ENCODE assay signal across 16 cellular contexts in genomic region chr2:21836766-21837543, GRCh38.
DNase-seq lines count a peak whose midpoint lies in the region; ATAC-seq and TF ChIP-seq lines count a peak whose summit lies in the region.
"Had no signal": no experiment of that assay in that cellular context is flagged by ENCODE, and none has a peak within 500 bp of the region (broad histone marks: within the 10 kb centered on the region; RNA-seq: fewer than 3 reads in every experiment).

No MANE protein-coding gene starts in this region.

- POLR2A ChIA-PET in activated CD4-positive, alpha-beta T cell treated with anti-CD3 and anti-CD28 coated beads for 36 hours (lab: Charles Lee) = interaction anchor here (0.7 kb wide), 1 partner anchor 1211 kb away, joined by 4 read pairs; no protein-coding TSS in a partner anchor

- H3K27me3 ChIP-seq in MG63 = no peaks in the 10 kb centered on the region
- H3K27me3 ChIP-seq: adrenal gland had no signal

- H3K9me3 Mint-ChIP-seq in activated CD4-positive, alpha-beta T cell treated with anti-CD3 and anti-CD28 coated beads for 36 hours (ENCODE audit: low read depth) = peaks cover 9% of the 10 kb centered on the region

- in situ Hi-C loops in astrocyte of the spinal cord (cut with HindIII; ENCODE audit: low sequenced_read_pairs) = no loop called here

- intact Hi-C loops in Right ventricle myocardium inferior (cut with DNase I) = no loop called here
- intact Hi-C loops in activated CD4-positive, alpha-beta T cell treated with anti-CD3 and anti-CD28 coated beads for 36 hours (cut with DNase I, micrococcal nuclease) = no loop called here

- DNase-seq in AG08396 (ENCODE audit: low spot score) (peak; percentile 23), MG63 (peak; percentile 38), astrocyte of the spinal cord (ENCODE audit: low read depth, low spot score) (peak; percentile 35), kidney tubule cell (ENCODE audit: low spot score) (peak; percentile 39), Right ventricle myocardium inferior (ENCODE audit: missing footprints) (no peak), NCI-H345 treated with DMSO at 0.1 percent for 48 hours (lab: John Stamatoyannopoulos, UW; ENCODE audit: unreplicated experiment) (no peak)
- DNase-seq in activated CD4-positive, alpha-beta T cell treated with anti-CD3 and anti-CD28 coated beads for 36 hours = no peak
- DNase-seq in stimulated activated CD8-positive, alpha-beta memory T cell treated with anti-CD3 and anti-CD28 coated beads, Interleukin-4, amount 100 ng/mL, for 48 hours = no peak
- DNase-seq: activated CD4-positive, alpha-beta memory T cell treated with anti-CD3 and anti-CD28 coated beads for 36 hours; adrenal gland; NCI-H1105 treated with DMSO at 0.1 percent for 48 hours; stimulated activated naive CD8-positive, alpha-beta T cell treated with anti-CD3 and anti-CD28 coated beads, Interleukin-15, amount 100 ng/mL, for 72 hours had no signal

- H3K36me3 Mint-ChIP-seq in activated CD4-positive, alpha-beta T cell treated with anti-CD3 and anti-CD28 coated beads for 36 hours (ENCODE audit: low read depth) = no peaks in the 10 kb centered on the region
- H3K36me3 Mint-ChIP-seq: activated CD4-positive, alpha-beta memory T cell treated with anti-CD3 and anti-CD28 coated beads for 36 hours had no signal

- H3K9me3 ChIP-seq in MG63 = no peaks in the 10 kb centered on the region
- H3K9me3 ChIP-seq: adrenal gland, HAP-1 had no signal

- no peak for ATAC-seq in Right ventricle myocardium inferior
- ATAC-seq in activated CD4-positive, alpha-beta T cell treated with anti-CD3 and anti-CD28 coated beads for 36 hours = no peak
- ATAC-seq: HepG2; stimulated activated naive CD8-positive, alpha-beta T cell treated with anti-CD3 and anti-CD28 coated beads, Interleukin-15, amount 100 ng/mL, for 72 hours had no signal

- H3K4me3 Mint-ChIP-seq in activated CD4-positive, alpha-beta T cell treated with anti-CD3 and anti-CD28 coated beads for 36 hours = no peak overlapping the region
- H3K4me3 Mint-ChIP-seq: activated CD4-positive, alpha-beta memory T cell treated with anti-CD3 and anti-CD28 coated beads for 36 hours; activated T-helper 1 cell treated with anti-CD3 and anti-CD28 coated beads, Interleukin-12 subunit alpha, Interleukin-12 subunit beta, Interleukin-2, Interleukin-4 antibody, amounts not matched to agents 30 ng/mL and 10 ng/mL and 1 ng/mL, durations not matched to agents 14 hours and 24 hours and 36 hours; dendritic cell treated with granulocyte-macrophage colony-stimulating factor and Interleukin-4, amounts not matched to agents 40 ng/mL and 50 ng/mL, for 4 days; stimulated activated naive CD8-positive, alpha-beta T cell treated with anti-CD3 and anti-CD28 coated beads, Interleukin-15, amount 100 ng/mL, for 72 hours had no signal

- CTCF ChIA-PET in activated CD4-positive, alpha-beta T cell treated with anti-CD3 and anti-CD28 coated beads for 36 hours (lab: Charles Lee) = interaction anchor here (0.6 to 1.0 kb wide), 4 partner anchors 48 to 1415 kb away, joined by 3 to 4 read pairs (median 4); no protein-coding TSS in a partner anchor

- TF ChIP-seq CTCF in astrocyte of the spinal cord (IDR thresholded peaks at IDR 0.05; ENCODE audit: low read depth, low read length) = no peak

- no peak overlapping the region for H3K4me3 ChIP-seq in MG63
- no peak overlapping the region for H3K4me3 ChIP-seq in astrocyte of the spinal cord (ENCODE audit: low read depth, low read length)
- H3K4me3 ChIP-seq: adrenal gland, HAP-1 had no signal

- H3K27me3 Mint-ChIP-seq in activated CD4-positive, alpha-beta T cell treated with anti-CD3 and anti-CD28 coated beads for 36 hours = no peaks in the 10 kb centered on the region
- H3K27me3 Mint-ChIP-seq: activated CD4-positive, alpha-beta memory T cell treated with anti-CD3 and anti-CD28 coated beads for 36 hours; dendritic cell treated with granulocyte-macrophage colony-stimulating factor and Interleukin-4, amounts not matched to agents 40 ng/mL and 50 ng/mL, for 4 days; stimulated activated naive CD8-positive, alpha-beta T cell treated with anti-CD3 and anti-CD28 coated beads, Interleukin-15, amount 100 ng/mL, for 72 hours had no signal

- no peaks in the 10 kb centered on the region for H3K36me3 ChIP-seq in MG63
- H3K36me3 ChIP-seq: adrenal gland, HAP-1 had no signal

- no peaks in the 10 kb centered on the region for H3K4me1 Mint-ChIP-seq in activated CD4-positive, alpha-beta T cell treated with anti-CD3 and anti-CD28 coated beads for 36 hours
- H3K4me1 Mint-ChIP-seq: stimulated activated naive CD8-positive, alpha-beta T cell treated with anti-CD3 and anti-CD28 coated beads, Interleukin-15, amount 100 ng/mL, for 72 hours had no signal

- H3K27ac Mint-ChIP-seq in activated CD4-positive, alpha-beta T cell treated with anti-CD3 and anti-CD28 coated beads for 36 hours = no peak overlapping the region
- H3K27ac Mint-ChIP-seq: activated CD4-positive, alpha-beta memory T cell treated with anti-CD3 and anti-CD28 coated beads for 36 hours; activated T-helper 1 cell treated with anti-CD3 and anti-CD28 coated beads, Interleukin-12 subunit alpha, Interleukin-12 subunit beta, Interleukin-2, Interleukin-4 antibody, amounts not matched to agents 30 ng/mL and 10 ng/mL and 1 ng/mL, durations not matched to agents 14 hours and 24 hours and 36 hours; dendritic cell treated with granulocyte-macrophage colony-stimulating factor and Interleukin-4, amounts not matched to agents 40 ng/mL and 50 ng/mL, for 4 days; stimulated activated naive CD8-positive, alpha-beta T cell treated with anti-CD3 and anti-CD28 coated beads, Interleukin-15, amount 100 ng/mL, for 72 hours had no signal

Comparison
In these comparisons a context has a peak if more than half of its experiments do, and no peak if none do; other contexts are left out.
1. DNase-seq: peak in AG08396 (single experiment), MG63 (single experiment), astrocyte of the spinal cord (single experiment) and kidney tubule cell (single experiment); none in Right ventricle myocardium inferior (single experiment), NCI-H345 treated with DMSO at 0.1 percent for 48 hours (single experiment), activated CD4-positive, alpha-beta T cell treated with anti-CD3 and anti-CD28 coated beads for 36 hours (single experiment) and stimulated activated CD8-positive, alpha-beta memory T cell treated with anti-CD3 and anti-CD28 coated beads, Interleukin-4, amount 100 ng/mL, for 48 hours (single experiment).